ENCODE assay signal across 19 cellular contexts in genomic region chr7:14389052-14389988, GRCh38.
DNase-seq lines count a peak whose midpoint lies in the region; ATAC-seq and TF ChIP-seq lines count a peak whose summit lies in the region.
"Had no signal": no experiment of that assay in that cellular context is flagged by ENCODE, and none has a peak within 500 bp of the region (broad histone marks: within the 10 kb centered on the region; RNA-seq: fewer than 3 reads in every experiment).

No MANE protein-coding gene starts in this region.

- no peak overlapping the region for H2BK12ac ChIP-seq in H9 (ENCODE audit: insufficient read length, low read depth, low read length)

- H3K27ac ChIP-seq in stomach (no peak overlapping the region), H9 (ENCODE audit: insufficient read length, low read depth, low read length) (no peak overlapping the region)
- H3K27ac ChIP-seq: ascending aorta, coronary artery, transverse colon had no signal

- DNase-seq in DMS153 (lab: John Stamatoyannopoulos, UW) (peak; percentile 87), NCI-H1417 (lab: John Stamatoyannopoulos, UW) (peak; percentile 75 to 97 (median 96)), NCI-H345 treated with DMSO at 0.1 percent for 48 hours (lab: John Stamatoyannopoulos, UW; ENCODE audit: unreplicated experiment) (peak; percentile 100), glutamatergic neuron (peak; percentile 17), stomach (no peak), islet precursor cell (no peak), H9 (no peak)
- DNase-seq: activated CD4-positive, CD25-positive, alpha-beta regulatory T cell; activated gamma-delta T cell treated with Interleukin-2 at 50 U/mL for 16 hours; DMS 273 treated with DMSO at 0.1 percent for 48 hours; Kasumi-1; NCI-H526 treated with DMSO at 0.1 percent for 48 hours; nucleus accumbens; T-helper 1 cell; transverse colon had no signal

- no peaks in the 10 kb centered on the region for H3K27me3 ChIP-seq in stomach
- H3K27me3 ChIP-seq in H9 (ENCODE audit: insufficient read depth, low read length), result no peaks in the 10 kb centered on the region
- H3K27me3 ChIP-seq: ascending aorta, transverse colon had no signal

- H2AK5ac ChIP-seq in H9 (ENCODE audit: insufficient read length, low read length), result no peak overlapping the region

- no peak for ATAC-seq in GM19324 (IDR thresholded peaks at IDR 0.05; ENCODE audit: low FRiP score, unreplicated experiment)

- H3K9me3 Mint-ChIP-seq in glutamatergic neuron (ENCODE audit: unreplicated experiment) (no peaks in the 10 kb centered on the region), H9 (no peaks in the 10 kb centered on the region; a peak in 1 of 5 replicates)

- H3K4me1 ChIP-seq in stomach (no peaks in the 10 kb centered on the region), H9 (ENCODE audit: insufficient read depth, low read length) (no peaks in the 10 kb centered on the region; the same call in 1 of the 2 replicates)
- H3K4me1 ChIP-seq: ascending aorta, transverse colon had no signal

- no peaks in the 10 kb centered on the region for H3K36me3 ChIP-seq in stomach
- H3K36me3 ChIP-seq: ascending aorta, transverse colon had no signal

- H3K27me3 Mint-ChIP-seq in glutamatergic neuron (ENCODE audit: unreplicated experiment), result no peaks in the 10 kb centered on the region
- no peaks in the 10 kb centered on the region for H3K27me3 Mint-ChIP-seq in H9 (ENCODE audit: low read depth)

- H3K9ac ChIP-seq in H9 (ENCODE audit: extremely low read depth, insufficient read length, low read length), result no peak overlapping the region

- no peaks in the 10 kb centered on the region for H3K79me2 ChIP-seq in H9 (ENCODE audit: insufficient read depth, low read length)

- H3K9me3 ChIP-seq in stomach (no peaks in the 10 kb centered on the region), H9 (ENCODE audit: control insufficient read depth, low read depth, low read length) (no peaks in the 10 kb centered on the region)
- H3K9me3 ChIP-seq: ascending aorta, transverse colon had no signal

- H3K4me3 Mint-ChIP-seq in glutamatergic neuron (ENCODE audit: unreplicated experiment) (peak overlapping the region; percentile 57), H9 (no peak overlapping the region)
- H3K4me3 Mint-ChIP-seq: mesothelial cell of epicardium had no signal

- no peaks in the 10 kb centered on the region for H3K23me2 ChIP-seq in H9 (ENCODE audit: insufficient read length, low read depth, low read length, poor library complexity, severe bottlenecking)

- H3K23ac ChIP-seq in H9 (ENCODE audit: insufficient read length, low read depth, low read length), result no peak overlapping the region

- no peak overlapping the region for H3T11ph ChIP-seq in H9 (ENCODE audit: low read length)

- H3K4ac ChIP-seq in H9 (ENCODE audit: low read depth, low read length), result no peak overlapping the region

- no peak overlapping the region for H4K5ac ChIP-seq in H9 (ENCODE audit: insufficient read length, low read depth, low read length)

- TF ChIP-seq EP300 in stomach (IDR thresholded peaks at IDR 0.05), result no peak

- H2AFZ ChIP-seq in H9 (ENCODE audit: low read length), result no peak overlapping the region

- 41 to 50% (median 43%) methylated on average over 10 of the region's 10 CpGs for whole genome bisulfite sequencing in stomach, 5 donors
- no CpG with 5 or more reads among the region's 10 CpGs for WGBS in H9 (ENCODE audit: extremely low coverage, insufficient read length, low lambda C conversion rate)

- no peak for TF ChIP-seq POLR2A in stomach (IDR thresholded peaks at IDR 0.05)

- no peak overlapping the region for H3K4me2 ChIP-seq in H9 (ENCODE audit: insufficient read depth, insufficient read length, low read length)

- TF ChIP-seq CTCF in glutamatergic neuron (IDR thresholded peaks at IDR 0.05; ENCODE audit: partially characterized antibody, unreplicated experiment) (no peak), stomach (IDR thresholded peaks at IDR 0.05) (no peak), H9 (conservative IDR thresholded peaks at IDR 0.05) (no peak)

- H3K4me1 Mint-ChIP-seq in glutamatergic neuron (ENCODE audit: low read depth, unreplicated experiment) (peaks cover 15% of the 10 kb centered on the region), H9 (peaks cover 0 to 7% of the 10 kb centered on the region in 2 experiments; a peak in 1 of 4 replicates)

- no peak overlapping the region for H2BK5ac ChIP-seq in H9 (ENCODE audit: insufficient read length, low read length)

- no peak overlapping the region for H4K8ac ChIP-seq in H9 (replicated peaks; ENCODE audit: insufficient read length, low read depth, low read length)

- intact Hi-C loops in stomach (cut with DNase I; ENCODE audit: low total_unique reads), result no loop called here

- no peak overlapping the region for H3K56ac ChIP-seq in H9 (ENCODE audit: insufficient read length, low read depth, low read length)

- no peak overlapping the region for H2BK15ac ChIP-seq in H9 (ENCODE audit: low read depth, low read length)

- H3K14ac ChIP-seq in H9 (ENCODE audit: insufficient read depth, low read length), result no peak overlapping the region

- no peak overlapping the region for H3K18ac ChIP-seq in H9 (ENCODE audit: insufficient read length, low read depth, low read length)

- H4K91ac ChIP-seq in H9 (ENCODE audit: insufficient read length, low read depth, low read length), result no peak overlapping the region

- H3K79me1 ChIP-seq in H9 (ENCODE audit: insufficient read depth, low read depth, low read length, poor library complexity, severe bottlenecking), result no peaks in the 10 kb centered on the region

- no peak overlapping the region for H3K4me3 ChIP-seq in stomach
- H3K4me3 ChIP-seq: ascending aorta, coronary artery, transverse colon had no signal

- no peak overlapping the region for H2BK20ac ChIP-seq in H9 (ENCODE audit: low read depth, low read length, poor library complexity, severe bottlenecking)

- H3K36me3 Mint-ChIP-seq in glutamatergic neuron (ENCODE audit: unreplicated experiment) (no peaks in the 10 kb centered on the region), H9 (ENCODE audit: insufficient read depth in 1 of 3, low read depth in 3 of 3) (no peaks in the 10 kb centered on the region)
- H3K36me3 Mint-ChIP-seq: mesothelial cell of epicardium had no signal

- no peaks in the 10 kb centered on the region for H4K20me1 ChIP-seq in H9 (ENCODE audit: control insufficient read depth, insufficient read depth, insufficient read length)

- H3K27ac Mint-ChIP-seq in glutamatergic neuron (ENCODE audit: unreplicated experiment), result peak overlapping the region; percentile 92
- H3K27ac Mint-ChIP-seq in H9, result no peak overlapping the region
- H3K27ac Mint-ChIP-seq: mesothelial cell of epicardium had no signal

- no peak overlapping the region for H2BK120ac ChIP-seq in H9 (ENCODE audit: low read depth, low read length, poor library complexity, severe bottlenecking)

Comparison
In these comparisons a context has a peak if more than half of its experiments do, and no peak if none do; other contexts are left out.
1. DNase-seq: peak in DMS153 (single experiment), NCI-H1417 (3 of 3), NCI-H345 treated with DMSO at 0.1 percent for 48 hours (single experiment) and glutamatergic neuron (single experiment); none in stomach (single experiment), islet precursor cell (single experiment) and H9 (single experiment).